In the genomic region with DNA sequence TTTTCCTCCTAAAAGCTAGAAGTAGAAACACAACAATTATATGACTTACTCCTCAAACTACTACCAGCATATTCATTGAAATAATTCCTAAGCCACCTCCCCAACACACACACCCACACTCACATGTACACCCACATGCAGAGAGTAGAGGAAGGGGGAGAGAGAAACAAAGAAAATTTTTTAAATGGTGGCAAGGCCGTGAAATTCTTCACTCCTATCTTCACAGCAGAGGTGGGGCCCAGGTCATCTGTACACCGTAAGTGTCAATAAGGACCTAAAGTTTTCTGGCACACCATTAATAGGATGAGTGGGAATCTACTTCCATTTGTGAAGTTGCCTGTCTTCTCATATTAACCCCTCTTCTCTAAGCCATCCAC, we compare ENCODE assay signal across 19 cellular contexts.
"Had no signal": no experiment of that assay in that cellular context is flagged by ENCODE, and none has a peak within 500 bp of the region (broad histone marks: within the 10 kb centered on the region; RNA-seq: fewer than 3 reads in every experiment).

No MANE protein-coding gene starts in this region.

- H3K27ac ChIP-seq: epithelial cell of prostate, esophagus squamous epithelium, gastroesophageal sphincter, neutrophil, right atrium auricular region, tibial nerve had no signal

- H3K9me3 ChIP-seq: esophagus squamous epithelium, gastroesophageal sphincter, neutrophil, right atrium auricular region, tibial nerve had no signal

- H3K36me3 Mint-ChIP-seq: naive B cell had no signal

- H3K4me3 ChIP-seq: esophagus squamous epithelium, gastroesophageal sphincter, lung, right atrium auricular region, tibial nerve had no signal

- H3K9me3 Mint-ChIP-seq: central memory CD8-positive, alpha-beta T cell; dendritic cell treated with granulocyte-macrophage colony-stimulating factor and Interleukin-4, amounts not matched to agents 40 ng/mL and 50 ng/mL, for 4 days; nephron progenitor cell had no signal

- ATAC-seq: effector memory CD8-positive, alpha-beta T cell; gastroesophageal sphincter; left cardiac atrium; left ventricle myocardium superior; stimulated activated naive CD8-positive, alpha-beta T cell treated with anti-CD3 and anti-CD28 coated beads, Interleukin-15, Interleukin-2, amounts not matched to agents 100 U/mL and 50 U/mL, for 24 hours had no signal

- H3K27ac Mint-ChIP-seq: dendritic cell treated with granulocyte-macrophage colony-stimulating factor and Interleukin-4, amounts not matched to agents 40 ng/mL and 50 ng/mL, for 4 days; effector memory CD8-positive, alpha-beta T cell; naive B cell; nephron progenitor cell had no signal

- DNase-seq: effector memory CD8-positive, alpha-beta T cell; esophagus squamous epithelium; foreskin fibroblast; kidney; left cardiac atrium; left ventricle myocardium superior; mesendoderm; naive B cell; nephron progenitor cell; stimulated activated CD4-positive, alpha-beta T cell treated with anti-CD3 and anti-CD28 coated beads, Interleukin-2, amount 100 ng/mL, for 48 hours; stimulated activated naive CD8-positive, alpha-beta T cell treated with anti-CD3 and anti-CD28 coated beads, Interleukin-15, Interleukin-2, amounts not matched to agents 100 U/mL and 50 U/mL, for 24 hours had no signal

- H3K4me1 Mint-ChIP-seq: central memory CD8-positive, alpha-beta T cell; naive B cell had no signal

- H3K27me3 ChIP-seq: esophagus squamous epithelium, gastroesophageal sphincter, right atrium auricular region, tibial nerve had no signal

- H3K27me3 Mint-ChIP-seq: central memory CD8-positive, alpha-beta T cell; dendritic cell treated with granulocyte-macrophage colony-stimulating factor and Interleukin-4, amounts not matched to agents 40 ng/mL and 50 ng/mL, for 4 days; effector memory CD8-positive, alpha-beta T cell had no signal

- H3K36me3 ChIP-seq: esophagus squamous epithelium, gastroesophageal sphincter, neutrophil, right atrium auricular region, tibial nerve had no signal

- H3K4me1 ChIP-seq: right atrium auricular region had no signal

- H3K4me3 Mint-ChIP-seq: central memory CD8-positive, alpha-beta T cell; dendritic cell treated with granulocyte-macrophage colony-stimulating factor and Interleukin-4, amounts not matched to agents 40 ng/mL and 50 ng/mL, for 4 days; effector memory CD8-positive, alpha-beta T cell; naive B cell; nephron progenitor cell had no signal
